In the genomic region with DNA sequence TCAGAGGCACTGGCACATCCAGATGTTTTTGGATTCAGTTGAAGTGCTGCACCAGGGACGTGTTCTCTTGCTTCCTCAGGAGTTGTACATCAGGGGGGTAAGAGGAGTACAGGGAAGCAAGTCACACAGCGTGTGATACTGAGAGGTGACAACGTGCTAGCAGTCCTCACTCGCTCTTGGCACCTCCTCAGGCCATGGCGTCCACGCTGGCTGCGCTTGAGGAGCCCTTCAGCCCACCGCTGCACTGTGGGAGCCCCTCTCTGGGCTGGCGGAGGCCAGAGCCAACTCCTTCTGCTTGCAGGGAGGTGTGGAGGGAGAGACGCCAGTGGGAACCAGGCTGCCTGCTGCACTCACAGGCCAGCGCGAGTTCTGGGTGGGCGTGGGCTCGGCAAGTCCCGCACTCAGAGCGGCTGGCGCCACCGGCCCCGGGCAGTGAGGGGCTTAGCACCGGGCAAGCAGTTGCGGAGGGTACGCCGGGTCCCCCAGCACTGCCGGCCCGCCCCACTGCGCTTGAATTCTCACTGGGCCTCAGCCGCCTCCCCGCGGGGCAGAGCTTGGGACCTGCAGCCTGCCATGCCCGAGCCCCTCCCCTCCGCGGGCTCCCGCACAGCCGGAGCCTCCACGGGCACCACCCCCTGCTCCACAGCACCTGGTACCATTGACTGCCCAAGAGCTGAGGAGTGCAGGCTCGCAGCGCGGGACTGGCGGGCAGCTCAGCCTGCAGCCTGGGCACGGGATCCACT, we compare ENCODE assay signal across 19 cellular contexts.
"Had no signal": no experiment of that assay in that cellular context is flagged by ENCODE, and none has a peak within 500 bp of the region (broad histone marks: within the 10 kb centered on the region; RNA-seq: fewer than 3 reads in every experiment).

No MANE protein-coding gene starts in this region.

- H3K27ac ChIP-seq: lower lobe of right lung, neural progenitor cell, pancreas, right lobe of liver, stomach had no signal

- H2AFZ ChIP-seq: neural progenitor cell had no signal

- H3K4me1 ChIP-seq: neural progenitor cell had no signal

- ATAC-seq: left lobe of liver; lower lobe of right lung; natural killer cell treated with Interleukin-12 subunit alpha and Interleukin-12 subunit beta and Interleukin-15 and Interleukin-18, amount 100 ng/mL, for 72 hours; stimulated activated effector memory CD8-positive, alpha-beta T cell treated with anti-CD3 and anti-CD28 coated beads, Interleukin-12 subunit alpha, Interleukin-12 subunit beta, amount 100 ng/mL, for 72 hours had no signal

- H3K4me3 ChIP-seq: coronary artery, lower lobe of right lung, neural progenitor cell, pancreas, right lobe of liver, stomach had no signal

- H3K27me3 ChIP-seq: neural progenitor cell, pancreas, right lobe of liver, stomach had no signal

- H3K9me3 ChIP-seq: lower lobe of right lung, pancreas, right lobe of liver had no signal

- FAIRE-seq: endothelial cell of umbilical vein, pancreas, urothelium cell line had no signal

- DNase-seq: effector CD4-positive, alpha-beta T cell; endodermal cell; foreskin melanocyte; islet precursor cell; lower lobe of right lung; occipital lobe; stimulated activated CD4-positive, alpha-beta T cell treated with anti-CD3 and anti-CD28 coated beads, Interleukin-4, amount 100 ng/mL, for 1 hour; stimulated activated CD8-positive, alpha-beta memory T cell treated with anti-CD3 and anti-CD28 coated beads, Interleukin-4, amount 100 ng/mL, for 48 hours; stomach; trophoblast cell had no signal

- H3K9ac ChIP-seq: neural progenitor cell had no signal

- H3K36me3 ChIP-seq: lower lobe of right lung, neural progenitor cell, pancreas, right lobe of liver, stomach had no signal

- H3K4me2 ChIP-seq: neural progenitor cell had no signal
